In genomic region chr13:52617070-52618060, GRCh38 we compare ENCODE assay signal across 1 cellular context.
A peak's percentile ranks its signal among the peaks of the same experiment; 100 is the strongest.
TF ChIP-seq lines count a peak whose summit lies in the region.

No MANE protein-coding gene starts in this region.

TF ChIP-seq in HepG2, 621 proteins besides CTCF, POLR2A, EP300 and RAD21 (continued from another document and continues in another):
- TF ChIP-seq PAXIP1 (CRISPR knock-in tag; conservative IDR thresholded peaks at IDR 0.05) (0 out of 2 replicates have a peak, but pooled peaks have one; percentile 44), ZNF232 (CRISPR knock-in tag; IDR thresholded peaks at IDR 0.05; ENCODE audit: borderline replicate concordance) (no peak; the same call in 1 of the 2 replicates), THAP7 (CRISPR knock-in tag; IDR thresholded peaks at IDR 0.05) (0 out of 2 replicates have a peak, but pooled peaks have one; percentile 62), EEA1 (CRISPR knock-in tag; IDR thresholded peaks at IDR 0.05; ENCODE audit: borderline replicate concordance) (0 out of 2 replicates have a peak, but pooled peaks have one; percentile 54), ZNF224 (CRISPR knock-in tag; IDR thresholded peaks at IDR 0.05) (no peak), CEBPG (CRISPR knock-in tag; IDR thresholded peaks at IDR 0.05) (no peak), DMAP1 (CRISPR knock-in tag; IDR thresholded peaks at IDR 0.05) (peak; percentile 80), BRF2 (CRISPR knock-in tag; IDR thresholded peaks at IDR 0.05) (no peak), TCF12 (IDR thresholded peaks at IDR 0.05) (no peak), TCF12 (CRISPR knock-in tag; IDR thresholded peaks at IDR 0.05) (no peak), TGIF2 (CRISPR knock-in tag; IDR thresholded peaks at IDR 0.05) (no peak), BRCA1 (CRISPR knock-in tag; IDR thresholded peaks at IDR 0.05) (no peak), ZBTB38 (CRISPR knock-in tag; IDR thresholded peaks at IDR 0.05) (0 out of 2 replicates have a peak, but pooled peaks have one; percentile 60), PREB (CRISPR knock-in tag; IDR thresholded peaks at IDR 0.05) (no peak), DBP (CRISPR knock-in tag; IDR thresholded peaks at IDR 0.05; ENCODE audit: not compliant biosample characterization) (no peak), ZNF225 (CRISPR knock-in tag; IDR thresholded peaks at IDR 0.05) (0 out of 2 replicates have a peak, but pooled peaks have one; percentile 76), TFE3 (CRISPR knock-in tag; IDR thresholded peaks at IDR 0.05) (0 out of 2 replicates have a peak, but pooled peaks have one; percentile 37), ZNF629 (CRISPR knock-in tag; conservative IDR thresholded peaks at IDR 0.05) (0 out of 2 replicates have a peak, but pooled peaks have one; percentile 13), PHF20 (CRISPR knock-in tag; IDR thresholded peaks at IDR 0.05) (peak; percentile 98), AGO1 (IDR thresholded peaks at IDR 0.05; ENCODE audit: low read depth, low read length, poor library complexity, severe bottlenecking) (peak; percentile 33), MAF1 (CRISPR knock-in tag; IDR thresholded peaks at IDR 0.05; ENCODE audit: borderline replicate concordance) (no peak), ZNF510 (CRISPR knock-in tag; IDR thresholded peaks at IDR 0.05; ENCODE audit: low read depth) (no peak), ZNF800 (CRISPR knock-in tag; IDR thresholded peaks at IDR 0.05) (no peak), HMGA1 (CRISPR knock-in tag; conservative IDR thresholded peaks at IDR 0.05) (no peak), ATF7-NPFF (CRISPR knock-in tag; IDR thresholded peaks at IDR 0.05; ENCODE audit: low read depth) (no peak), HOXD1 (CRISPR knock-in tag; IDR thresholded peaks at IDR 0.05) (no peak; the same call in 1 of the 2 replicates), GPBP1L1 (CRISPR knock-in tag; IDR thresholded peaks at IDR 0.05) (no peak), KDM5A (IDR thresholded peaks at IDR 0.05; ENCODE audit: borderline replicate concordance, low read length) (peak; percentile 93), PHF5A (CRISPR knock-in tag; IDR thresholded peaks at IDR 0.05; ENCODE audit: low read depth, unreplicated experiment) (peak; percentile 88), KLF16 (CRISPR knock-in tag; IDR thresholded peaks at IDR 0.05) (peak; percentile 34 to 36; a peak in 1 of 4 replicates), ZNF75D (CRISPR knock-in tag; IDR thresholded peaks at IDR 0.05; ENCODE audit: borderline replicate concordance) (no peak), NFIC (IDR thresholded peaks at IDR 0.05; ENCODE audit: low read length) (no peak), ZFP41 (CRISPR knock-in tag; IDR thresholded peaks at IDR 0.05; ENCODE audit: borderline replicate concordance) (no peak), NFE2 (CRISPR knock-in tag; IDR thresholded peaks at IDR 0.05) (no peak), YY1 (IDR thresholded peaks at IDR 0.05; ENCODE audit: insufficient read depth, insufficient replicate concordance, low read depth, low read length) (peak; percentile 81), ZSCAN31 (CRISPR knock-in tag; IDR thresholded peaks at IDR 0.05; ENCODE audit: low read depth) (peak; percentile 66; the same call in 1 of the 2 replicates), SMC3 (IDR thresholded peaks at IDR 0.05; ENCODE audit: low read length) (no peak), CCAR2 (optimal IDR thresholded peaks at IDR 0.05; ENCODE audit: low read depth, low read length) (peak; percentile 54), ZFAT (CRISPR knock-in tag; conservative IDR thresholded peaks at IDR 0.05) (no peak), EHMT2 (IDR thresholded peaks at IDR 0.05; ENCODE audit: borderline replicate concordance, low read depth, low read length) (peak; percentile 61; the same call in 1 of the 2 replicates), ARNTL (CRISPR knock-in tag; IDR thresholded peaks at IDR 0.05) (peak; percentile 44; the same call in 1 of the 2 replicates), ZNF660 (CRISPR knock-in tag; IDR thresholded peaks at IDR 0.05; ENCODE audit: borderline replicate concordance, low read depth) (no peak), RXRB (CRISPR knock-in tag; IDR thresholded peaks at IDR 0.05; ENCODE audit: borderline replicate concordance) (peak; percentile 66; the same call in 1 of the 2 replicates), SALL2 (CRISPR knock-in tag; IDR thresholded peaks at IDR 0.05) (peak; percentile 90), JARID2 (CRISPR knock-in tag; IDR thresholded peaks at IDR 0.05; ENCODE audit: insufficient replicate concordance) (peak; percentile 24), SALL1 (CRISPR knock-in tag; IDR thresholded peaks at IDR 0.05) (peak; percentile 89), ZNF563 (CRISPR knock-in tag; IDR thresholded peaks at IDR 0.05) (peak; percentile 55; the same call in 1 of the 2 replicates), SMAD3 (CRISPR knock-in tag; IDR thresholded peaks at IDR 0.05) (peak; percentile 83), ZBTB14 (CRISPR knock-in tag; IDR thresholded peaks at IDR 0.05) (no peak), GLMP (CRISPR knock-in tag; IDR thresholded peaks at IDR 0.05; ENCODE audit: borderline replicate concordance) (0 out of 2 replicates have a peak, but pooled peaks have one; percentile 33), HINFP (CRISPR knock-in tag; IDR thresholded peaks at IDR 0.05; ENCODE audit: low read depth) (no peak)
